23 cellular contexts compared by ENCODE assay signal in the genomic region with DNA sequence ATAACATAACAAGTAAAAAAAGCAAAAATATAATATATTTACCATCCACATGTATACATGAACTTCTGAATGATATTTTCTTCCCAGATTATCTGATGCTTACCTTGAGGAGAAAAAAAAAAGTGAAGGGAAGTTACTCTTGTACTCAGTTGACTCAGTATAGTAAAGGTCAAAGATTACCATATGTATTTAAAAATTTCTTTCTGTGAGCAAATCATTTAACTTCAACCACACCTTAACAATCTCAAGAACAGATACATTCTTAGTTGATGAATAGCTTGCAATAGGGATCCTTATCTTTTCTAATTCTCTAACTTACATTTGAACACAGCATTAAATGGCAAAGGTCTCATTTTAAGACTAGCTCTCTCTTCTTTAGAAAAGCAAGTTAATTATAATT. TPM values are rescaled to one million over a fixed set of nuclear protein-coding genes. Genes with fewer than 3 reads are reported as not detected.
DNase-seq lines count a peak whose midpoint lies in the region; ATAC-seq, FAIRE-seq and TF ChIP-seq lines count a peak whose summit lies in the region.
"Had no signal": no experiment of that assay in that cellular context is flagged by ENCODE, and none has a peak within 500 bp of the region (broad histone marks: within the 10 kb centered on the region; RNA-seq: fewer than 3 reads in every experiment).

No MANE protein-coding gene starts in this region.

- peak; percentile 82 for ATAC-seq in mucosa of descending colon
- ATAC-seq: CD8-positive, alpha-beta T cell had no signal

- in situ Hi-C loops in mammary epithelial cell (cut with MboI; ENCODE audit: low sequenced_read_pairs in 2 of 2) = no loop called here

- TF ChIP-seq CTCF in mammary epithelial cell (conservative IDR thresholded peaks at IDR 0.05 in 1 of 2, IDR thresholded peaks at IDR 0.05 in 1 of 2; ENCODE audit: extremely low read depth in 1 of 2, insufficient read depth in 1 of 2, low read depth in 1 of 2, low read length in 2 of 2) (no peak), breast epithelium (IDR thresholded peaks at IDR 0.05) (no peak), bronchial epithelial cell (IDR thresholded peaks at IDR 0.05; ENCODE audit: insufficient read depth, low read length, severe bottlenecking) (no peak), mucosa of descending colon (IDR thresholded peaks at IDR 0.05) (no peak)

- intact Hi-C loops in mammary epithelial cell (cut with micrococcal nuclease) = no loop called here
- intact Hi-C loops in breast epithelium (cut with DNase I; ENCODE audit: low total_unique reads) = no loop called here
- intact Hi-C loops in mucosa of descending colon (cut with DNase I, micrococcal nuclease) = no loop called here

- H2AFZ ChIP-seq in mammary epithelial cell (ENCODE audit: low read depth, low read length) = no peak overlapping the region

- no peaks in the 10 kb centered on the region for H3K79me2 ChIP-seq in mammary epithelial cell (ENCODE audit: insufficient read depth, low read length)

- CTCF ChIA-PET in mammary epithelial cell (lab: Charles Lee; ENCODE audit: low non-redundant PET) = interaction anchor here (0.6 kb wide), 1 partner anchor 272 kb away, joined by 13 read pairs; no protein-coding TSS in a partner anchor

- H3K36me3 ChIP-seq in mammary epithelial cell (ENCODE audit: insufficient read depth, low read length) (no peaks in the 10 kb centered on the region), breast epithelium (no peaks in the 10 kb centered on the region), bronchial epithelial cell (ENCODE audit: control insufficient read depth, insufficient read depth, low read length) (no peaks in the 10 kb centered on the region), mucosa of descending colon (ENCODE audit: low read depth) (no peaks in the 10 kb centered on the region)
- H3K36me3 ChIP-seq: MG63 had no signal

- BruUV-seq in mammary epithelial cell (replicated peaks; lab: Mats Ljungman, UMichigan) = no TSS peak

- dilution Hi-C loops in mammary epithelial cell (cut with HindIII; ENCODE audit: low sequenced_read_pairs) = no loop called here

- H3K9me3 ChIP-seq in mammary epithelial cell (replicated peaks; ENCODE audit: insufficient read depth, low read length) = no peaks in the 10 kb centered on the region
- H3K9me3 ChIP-seq in breast epithelium = no peaks in the 10 kb centered on the region
- H3K9me3 ChIP-seq in mucosa of descending colon = no peaks in the 10 kb centered on the region
- H3K9me3 ChIP-seq: MG63 had no signal

- H3K4me2 ChIP-seq in mammary epithelial cell (ENCODE audit: insufficient read depth, low read depth, low read length) = peak overlapping the region; percentile 44

- H3K4me3 ChIP-seq in mammary epithelial cell (replicated peaks in 1 of 3; ENCODE audit: insufficient read depth in 1 of 3, low read depth in 2 of 3, low read length in 3 of 3) = no peak overlapping the region
- H3K4me3 ChIP-seq in breast epithelium = no peak overlapping the region
- H3K4me3 ChIP-seq in bronchial epithelial cell (ENCODE audit: low read depth, low read length) = no peak overlapping the region
- H3K4me3 ChIP-seq in mucosa of descending colon = no peak overlapping the region
- H3K4me3 ChIP-seq: MG63 had no signal

- no peaks in the 10 kb centered on the region for H3K27me3 ChIP-seq in mammary epithelial cell (ENCODE audit: insufficient read depth, low read length)
- H3K27me3 ChIP-seq in breast epithelium = no peaks in the 10 kb centered on the region
- no peaks in the 10 kb centered on the region for H3K27me3 ChIP-seq in bronchial epithelial cell (ENCODE audit: control insufficient read depth, insufficient read depth, low read length)

- no peak for FAIRE-seq in bronchial epithelial cell (lab: Jason Lieb, UNC)
- FAIRE-seq: GM18507, RCC 7860 had no signal

- no peak for TF ChIP-seq POLR2A in breast epithelium (IDR thresholded peaks at IDR 0.05)

- H3K4me1 ChIP-seq in mammary epithelial cell (ENCODE audit: insufficient read depth, low read length) (no peaks in the 10 kb centered on the region), breast epithelium (no peaks in the 10 kb centered on the region), mucosa of descending colon (ENCODE audit: low read depth) (peaks cover 7% of the 10 kb centered on the region)

- no peaks in the 10 kb centered on the region for H4K20me1 ChIP-seq in mammary epithelial cell (ENCODE audit: insufficient read depth, low read length)

- H3K27ac ChIP-seq in mammary epithelial cell (ENCODE audit: insufficient read depth, low read depth, low read length) (no peak overlapping the region), breast epithelium (no peak overlapping the region)

- DNase-seq in mammary epithelial cell (peak; percentile 24), breast epithelium (ENCODE audit: low spot score in 2 of 2) (no peak), bronchial epithelial cell (ENCODE audit: low read depth) (peak; percentile 51), mucosa of descending colon (no peak), cerebellar cortex (ENCODE audit: low spot score) (no peak), NK-92 (lab: John Stamatoyannopoulos, UW; ENCODE audit: unreplicated experiment) (no peak), NCI-H345 treated with DMSO at 0.1 percent for 48 hours (lab: John Stamatoyannopoulos, UW; ENCODE audit: unreplicated experiment) (no peak)
- DNase-seq: 8988T; AML-193; C1 segment of cervical spinal cord; CD8-positive, alpha-beta T cell; GDM1; Kasumi-1; MG63; NCI-H1417; NCI-H1694 treated with DMSO at 0.1 percent for 48 hours; NCI-H510A treated with DMSO at 0.1 percent for 48 hours; NCI-H748 treated with DMSO at 0.1 percent for 48 hours; NK-92 treated with Interleukin-12 subunit alpha and Interleukin-12 subunit beta, amount 100 ng/mL, for 24 hours; Right ventricle myocardium superior had no signal

- no peak overlapping the region for H3K9ac ChIP-seq in mammary epithelial cell (ENCODE audit: insufficient read depth, low read length)

RNA-seq across cellular contexts. Expression of a gene that starts 29.8 kb away (rescaled TPM):
- total RNA-seq in mammary epithelial cell (1 to 10 TPM in 1 of 2 donors, under 1 TPM in 1; 0.83 to 3.2 TPM), breast epithelium (10 to 100 TPM in 2 of 3 donors, under 1 TPM in 1; 0.64 to 13.2 (median 11.8) TPM), bronchial epithelial cell (1.9 and 2.1 TPM in 2 replicates), mucosa of descending colon (100 to 1,000 TPM; 104 to 356 (median 173) TPM)
- polyA plus RNA-seq in mammary epithelial cell = 4.1 TPM
- polyA minus RNA-seq in mammary epithelial cell = 0.52 TPM
- total RNA-seq: CD8-positive, alpha-beta T cell; Right ventricle myocardium superior had no signal
- polyA plus RNA-seq: AG04450 had no signal

Comparison
In these comparisons a context has a peak if more than half of its experiments do, and no peak if none do; other contexts are left out.
1. DNase-seq: peak in mammary epithelial cell (single experiment) and bronchial epithelial cell (single experiment); none in breast epithelium (0 of 2), mucosa of descending colon (0 of 3), cerebellar cortex (single experiment), NK-92 (single experiment) and NCI-H345 treated with DMSO at 0.1 percent for 48 hours (single experiment).
2. RNA of a gene that starts 29.8 kb away (total RNA-seq): 104 to 356 TPM in mucosa of descending colon; 0.64 to 13.2 TPM in breast epithelium, 0.83 to 3.2 TPM in mammary epithelial cell and 1.9 to 2.1 TPM in bronchial epithelial cell; every median in the first group is over 4 times any median in the second.